1 cellular context compared by ENCODE assay signal in genomic region chr3:10594915-10595314, GRCh38.
TF ChIP-seq lines count a peak whose summit lies in the region.

No MANE protein-coding gene starts in this region.

TF ChIP-seq in K562, 482 proteins besides CTCF, POLR2A, EP300 and RAD21 (continued from another document and continues in another):
- TF ChIP-seq, protein P1, sequence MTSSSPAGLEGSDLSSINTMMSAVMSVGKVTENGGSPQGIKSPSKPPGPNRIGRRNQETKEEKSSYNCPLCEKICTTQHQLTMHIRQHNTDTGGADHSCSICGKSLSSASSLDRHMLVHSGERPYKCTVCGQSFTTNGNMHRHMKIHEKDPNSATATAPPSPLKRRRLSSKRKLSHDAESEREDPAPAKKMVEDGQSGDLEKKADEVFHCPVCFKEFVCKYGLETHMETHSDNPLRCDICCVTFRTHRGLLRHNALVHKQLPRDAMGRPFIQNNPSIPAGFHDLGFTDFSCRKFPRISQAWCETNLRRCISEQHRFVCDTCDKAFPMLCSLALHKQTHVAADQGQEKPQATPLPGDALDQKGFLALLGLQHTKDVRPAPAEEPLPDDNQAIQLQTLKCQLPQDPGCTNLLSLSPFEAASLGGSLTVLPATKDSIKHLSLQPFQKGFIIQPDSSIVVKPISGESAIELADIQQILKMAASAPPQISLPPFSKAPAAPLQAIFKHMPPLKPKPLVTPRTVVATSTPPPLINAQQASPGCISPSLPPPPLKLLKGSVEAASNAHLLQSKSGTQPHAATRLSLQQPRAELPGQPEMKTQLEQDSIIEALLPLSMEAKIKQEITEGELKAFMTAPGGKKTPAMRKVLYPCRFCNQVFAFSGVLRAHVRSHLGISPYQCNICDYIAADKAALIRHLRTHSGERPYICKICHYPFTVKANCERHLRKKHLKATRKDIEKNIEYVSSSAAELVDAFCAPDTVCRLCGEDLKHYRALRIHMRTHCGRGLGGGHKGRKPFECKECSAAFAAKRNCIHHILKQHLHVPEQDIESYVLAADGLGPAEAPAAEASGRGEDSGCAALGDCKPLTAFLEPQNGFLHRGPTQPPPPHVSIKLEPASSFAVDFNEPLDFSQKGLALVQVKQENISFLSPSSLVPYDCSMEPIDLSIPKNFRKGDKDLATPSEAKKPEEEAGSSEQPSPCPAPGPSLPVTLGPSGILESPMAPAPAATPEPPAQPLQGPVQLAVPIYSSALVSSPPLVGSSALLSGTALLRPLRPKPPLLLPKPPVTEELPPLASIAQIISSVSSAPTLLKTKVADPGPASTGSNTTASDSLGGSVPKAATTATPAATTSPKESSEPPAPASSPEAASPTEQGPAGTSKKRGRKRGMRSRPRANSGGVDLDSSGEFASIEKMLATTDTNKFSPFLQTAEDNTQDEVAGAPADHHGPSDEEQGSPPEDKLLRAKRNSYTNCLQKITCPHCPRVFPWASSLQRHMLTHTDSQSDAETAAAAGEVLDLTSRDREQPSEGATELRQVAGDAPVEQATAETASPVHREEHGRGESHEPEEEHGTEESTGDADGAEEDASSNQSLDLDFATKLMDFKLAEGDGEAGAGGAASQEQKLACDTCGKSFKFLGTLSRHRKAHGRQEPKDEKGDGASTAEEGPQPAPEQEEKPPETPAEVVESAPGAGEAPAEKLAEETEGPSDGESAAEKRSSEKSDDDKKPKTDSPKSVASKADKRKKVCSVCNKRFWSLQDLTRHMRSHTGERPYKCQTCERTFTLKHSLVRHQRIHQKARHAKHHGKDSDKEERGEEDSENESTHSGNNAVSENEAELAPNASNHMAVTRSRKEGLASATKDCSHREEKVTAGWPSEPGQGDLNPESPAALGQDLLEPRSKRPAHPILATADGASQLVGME (CRISPR knock-in tag; IDR thresholded peaks at IDR 0.05), result no peak
- TF ChIP-seq E2F3 (CRISPR knock-in tag; IDR thresholded peaks at IDR 0.05) (no peak), MEIS2 (IDR thresholded peaks at IDR 0.05; ENCODE audit: partially characterized antibody) (no peak), ZNF280A (IDR thresholded peaks at IDR 0.05; ENCODE audit: low read depth, partially characterized antibody) (no peak), ZBTB1 (CRISPR knock-in tag; IDR thresholded peaks at IDR 0.05; ENCODE audit: borderline replicate concordance, low read depth) (no peak), CC2D1A (IDR thresholded peaks at IDR 0.05) (no peak), MAFG (tag; conservative IDR thresholded peaks at IDR 0.05) (no peak), ZNF436 (CRISPR knock-in tag; IDR thresholded peaks at IDR 0.05) (no peak), TBP (optimal IDR thresholded peaks at IDR 0.05; ENCODE audit: low read depth, low read length) (no peak), PTBP1 (IDR thresholded peaks at IDR 0.05; ENCODE audit: low read depth, low read length) (no peak), ZNF324 (CRISPR knock-in tag; IDR thresholded peaks at IDR 0.05) (no peak), ZNF146 (CRISPR knock-in tag; IDR thresholded peaks at IDR 0.05; ENCODE audit: unreplicated experiment) (no peak), SAP30 (IDR thresholded peaks at IDR 0.05; ENCODE audit: borderline replicate concordance, insufficient read depth, low read depth, low read length, poor library complexity, severe bottlenecking) (no peak), ELF1 (tag; IDR thresholded peaks at IDR 0.05) (peak; percentile 76), ZNF655 (CRISPR knock-in tag; IDR thresholded peaks at IDR 0.05) (no peak), ESRRA (IDR thresholded peaks at IDR 0.05; ENCODE audit: borderline replicate concordance, low read depth) (peak; percentile 67; the same call in 1 of the 2 replicates), BRD9 (IDR thresholded peaks at IDR 0.05; ENCODE audit: low read depth, partially characterized antibody) (no peak), NR1H2 (CRISPR knock-in tag; IDR thresholded peaks at IDR 0.05) (no peak), ZNF263 (CRISPR knock-in tag; IDR thresholded peaks at IDR 0.05; ENCODE audit: borderline replicate concordance) (peak; percentile 63), FOXP1 (CRISPR knock-in tag; IDR thresholded peaks at IDR 0.05) (peak; percentile 45; the same call in 1 of the 2 replicates), SMARCB1 (IDR thresholded peaks at IDR 0.05; ENCODE audit: insufficient read length, low read depth) (peak; percentile 34), ZNF121 (CRISPR knock-in tag; conservative IDR thresholded peaks at IDR 0.05) (no peak), DNMT1 (IDR thresholded peaks at IDR 0.05) (no peak), FOS (IDR thresholded peaks at IDR 0.05; ENCODE audit: extremely low read depth, insufficient read length) (peak; percentile 93), ZFP36 (IDR thresholded peaks at IDR 0.05; ENCODE audit: low read depth, low read length, partially characterized antibody) (no peak), ZNF507 (tag; conservative IDR thresholded peaks at IDR 0.05) (no peak), ZNF398 (CRISPR knock-in tag; IDR thresholded peaks at IDR 0.05) (no peak), ZBTB17 (CRISPR knock-in tag; IDR thresholded peaks at IDR 0.05) (no peak), HMG20B (CRISPR knock-in tag; IDR thresholded peaks at IDR 0.05) (no peak), SRSF1 (IDR thresholded peaks at IDR 0.05; ENCODE audit: low read depth, low read length) (no peak), PTTG1 (tag; IDR thresholded peaks at IDR 0.05; ENCODE audit: low read depth) (no peak), MCM5 (IDR thresholded peaks at IDR 0.05; ENCODE audit: low read depth) (no peak), ZBTB12 (CRISPR knock-in tag; IDR thresholded peaks at IDR 0.05) (no peak), ZNF512 (tag; IDR thresholded peaks at IDR 0.05) (no peak), NR3C1 (CRISPR knock-in tag; IDR thresholded peaks at IDR 0.05) (no peak), CBX2 (IDR thresholded peaks at IDR 0.05; ENCODE audit: insufficient read depth, low read length, poor library complexity, severe bottlenecking) (no peak), RBFOX2 (IDR thresholded peaks at IDR 0.05; ENCODE audit: low read depth, low read length) (no peak), DDX20 (tag; IDR thresholded peaks at IDR 0.05; ENCODE audit: low read depth) (no peak), SRF (CRISPR knock-in tag; IDR thresholded peaks at IDR 0.05) (peak in 1 of 2 experiments; percentile 47; a peak in 1 of 4 replicates), HOMEZ (CRISPR knock-in tag; IDR thresholded peaks at IDR 0.05) (no peak), KAT8 (IDR thresholded peaks at IDR 0.05; ENCODE audit: low read depth) (no peak), ZNF197 (CRISPR knock-in tag; IDR thresholded peaks at IDR 0.05; ENCODE audit: low read depth) (no peak), MED1 (CRISPR knock-in tag; IDR thresholded peaks at IDR 0.05; ENCODE audit: borderline replicate concordance) (no peak), E2F8 (IDR thresholded peaks at IDR 0.05; ENCODE audit: low read depth, partially characterized antibody) (peak; percentile 26)
- TF ChIP-seq, protein P2, sequence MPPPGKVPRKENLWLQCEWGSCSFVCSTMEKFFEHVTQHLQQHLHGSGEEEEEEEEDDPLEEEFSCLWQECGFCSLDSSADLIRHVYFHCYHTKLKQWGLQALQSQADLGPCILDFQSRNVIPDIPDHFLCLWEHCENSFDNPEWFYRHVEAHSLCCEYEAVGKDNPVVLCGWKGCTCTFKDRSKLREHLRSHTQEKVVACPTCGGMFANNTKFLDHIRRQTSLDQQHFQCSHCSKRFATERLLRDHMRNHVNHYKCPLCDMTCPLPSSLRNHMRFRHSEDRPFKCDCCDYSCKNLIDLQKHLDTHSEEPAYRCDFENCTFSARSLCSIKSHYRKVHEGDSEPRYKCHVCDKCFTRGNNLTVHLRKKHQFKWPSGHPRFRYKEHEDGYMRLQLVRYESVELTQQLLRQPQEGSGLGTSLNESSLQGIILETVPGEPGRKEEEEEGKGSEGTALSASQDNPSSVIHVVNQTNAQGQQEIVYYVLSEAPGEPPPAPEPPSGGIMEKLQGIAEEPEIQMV (tag; conservative IDR thresholded peaks at IDR 0.05; ENCODE audit: low read depth), result no peak
- TF ChIP-seq, protein P3, sequence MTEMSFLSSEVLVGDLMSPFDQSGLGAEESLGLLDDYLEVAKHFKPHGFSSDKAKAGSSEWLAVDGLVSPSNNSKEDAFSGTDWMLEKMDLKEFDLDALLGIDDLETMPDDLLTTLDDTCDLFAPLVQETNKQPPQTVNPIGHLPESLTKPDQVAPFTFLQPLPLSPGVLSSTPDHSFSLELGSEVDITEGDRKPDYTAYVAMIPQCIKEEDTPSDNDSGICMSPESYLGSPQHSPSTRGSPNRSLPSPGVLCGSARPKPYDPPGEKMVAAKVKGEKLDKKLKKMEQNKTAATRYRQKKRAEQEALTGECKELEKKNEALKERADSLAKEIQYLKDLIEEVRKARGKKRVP (CRISPR knock-in tag; IDR thresholded peaks at IDR 0.05), result no peak
